Comparison of ENCODE assay signal across 28 cellular contexts in genomic region chr1:2966940-2967725, GRCh38. TPM values are rescaled to one million over a fixed set of nuclear protein-coding genes. Genes with fewer than 3 reads are reported as not detected.
DNase-seq lines count a peak whose midpoint lies in the region; ATAC-seq, FAIRE-seq and TF ChIP-seq lines count a peak whose summit lies in the region.
"Had no signal": no experiment of that assay in that cellular context is flagged by ENCODE, and none has a peak within 500 bp of the region (broad histone marks: within the 10 kb centered on the region; RNA-seq: fewer than 3 reads in every experiment).

No MANE protein-coding gene starts in this region.

- H3K27ac ChIP-seq in pancreas: peak overlapping the region; percentile 41 to 70 (median 42)
- no peak overlapping the region for H3K27ac ChIP-seq in upper lobe of right lung
- H3K27ac ChIP-seq: BLaER1, Peyer's patch, upper lobe of left lung had no signal

- H3K4me1 ChIP-seq in pancreas: peaks cover 0 to 7% (median 7%) of the 10 kb centered on the region in 3 donors
- no peaks in the 10 kb centered on the region for H3K4me1 ChIP-seq in upper lobe of right lung
- H3K4me1 ChIP-seq: Peyer's patch, upper lobe of left lung had no signal

- H3K36me3 ChIP-seq in pancreas: no peaks in the 10 kb centered on the region
- no peaks in the 10 kb centered on the region for H3K36me3 ChIP-seq in upper lobe of right lung
- H3K36me3 ChIP-seq: BLaER1, Peyer's patch, upper lobe of left lung had no signal

- 64 to 69% methylated on average over 26 to 27 of the region's 27 CpGs for WGBS in pancreas, 2 donors

- no peaks in the 10 kb centered on the region for H3K9me3 Mint-ChIP-seq in natural killer cell treated with Interleukin-12 subunit alpha and Interleukin-12 subunit beta and Interleukin-15 and Interleukin-18, amount 100 ng/mL, for 72 hours
- no peaks in the 10 kb centered on the region for H3K9me3 Mint-ChIP-seq in natural killer cell
- H3K9me3 Mint-ChIP-seq: activated B cell treated with CpG ODN at 0.5 μM for 24 hours; activated naive CD4-positive, alpha-beta T cell treated with anti-CD3 and anti-CD28 coated beads, Interleukin-2, amount 50 U/mL, for 24 hours had no signal

- ATAC-seq in natural killer cell treated with Interleukin-12 subunit alpha and Interleukin-12 subunit beta and Interleukin-15 and Interleukin-18, amount 100 ng/mL, for 72 hours: no peak
- no peak for ATAC-seq in natural killer cell
- ATAC-seq in pancreas: peak; percentile 17 to 69 (median 53)
- ATAC-seq in upper lobe of right lung: no peak
- no peak for ATAC-seq in GM19395 (IDR thresholded peaks at IDR 0.05; ENCODE audit: unreplicated experiment)

- H3K4me3 ChIP-seq in pancreas (no peak overlapping the region), upper lobe of right lung (no peak overlapping the region)
- H3K4me3 ChIP-seq: BLaER1, Peyer's patch, upper lobe of left lung had no signal

- H3K27me3 ChIP-seq in pancreas (no peaks in the 10 kb centered on the region), upper lobe of right lung (peaks cover 9% of the 10 kb centered on the region)
- H3K27me3 ChIP-seq: Peyer's patch had no signal

- no peak for FAIRE-seq in pancreas (lab: Jason Lieb, UNC)
- FAIRE-seq: H54 had no signal

- TF ChIP-seq CTCF in natural killer cell (IDR thresholded peaks at IDR 0.05) (no peak), pancreas (IDR thresholded peaks at IDR 0.05) (no peak), upper lobe of right lung (IDR thresholded peaks at IDR 0.05) (no peak)

- no peak overlapping the region for H3K4me3 Mint-ChIP-seq in natural killer cell treated with Interleukin-12 subunit alpha and Interleukin-12 subunit beta and Interleukin-15 and Interleukin-18, amount 100 ng/mL, for 72 hours
- no peak overlapping the region for H3K4me3 Mint-ChIP-seq in natural killer cell
- H3K4me3 Mint-ChIP-seq: activated B cell treated with CpG ODN at 0.5 μM for 24 hours; activated naive CD4-positive, alpha-beta T cell treated with anti-CD3 and anti-CD28 coated beads, Interleukin-2, amount 50 U/mL, for 24 hours had no signal

- H3K36me3 Mint-ChIP-seq in natural killer cell treated with Interleukin-12 subunit alpha and Interleukin-12 subunit beta and Interleukin-15 and Interleukin-18, amount 100 ng/mL, for 72 hours: no peaks in the 10 kb centered on the region
- H3K36me3 Mint-ChIP-seq in natural killer cell: no peaks in the 10 kb centered on the region
- H3K36me3 Mint-ChIP-seq: activated naive CD4-positive, alpha-beta T cell treated with anti-CD3 and anti-CD28 coated beads, Interleukin-2, amount 50 U/mL, for 24 hours had no signal

- peak; percentile 56 for DNase-seq in natural killer cell treated with Interleukin-12 subunit alpha and Interleukin-12 subunit beta and Interleukin-15 and Interleukin-18, amount 100 ng/mL, for 72 hours (ENCODE audit: low spot score)
- DNase-seq in natural killer cell (no peak), hypothalamus (lab: John Stamatoyannopoulos, UW) (peak in 37 of 51 donors; percentile 15 to 86 (median 62)), pancreas (peak in 4 of 6 donors; percentile 32 to 71 (median 46)), upper lobe of right lung (peak; percentile 60), NCI-H1694 treated with DMSO at 0.1 percent for 48 hours (lab: John Stamatoyannopoulos, UW) (no peak)
- no peak for DNase-seq in stimulated activated CD4-positive, alpha-beta T cell treated with anti-CD3 and anti-CD28 coated beads, Interleukin-12 subunit alpha, Interleukin-12 subunit beta, amount 100 ng/mL, for 4 hours
- DNase-seq: activated B cell treated with CpG ODN at 0.5 μM for 24 hours; DMS53; GDM1; IMR-90; mammary epithelial cell; NCI-H187 treated with DMSO at 0.1 percent for 48 hours; NCI-H69; retina; stimulated activated CD4-positive, alpha-beta T cell treated with anti-CD3 and anti-CD28 coated beads, Interleukin-2, amount 100 ng/mL, for 48 hours; T-helper 1 cell had no signal

- intact Hi-C loops in natural killer cell (cut with micrococcal nuclease) (no loop called here), pancreas (cut with DNase I) (no loop called here), upper lobe of right lung (cut with DNase I) (no loop called here)

- no peak overlapping the region for H3K27ac Mint-ChIP-seq in natural killer cell treated with Interleukin-12 subunit alpha and Interleukin-12 subunit beta and Interleukin-15 and Interleukin-18, amount 100 ng/mL, for 72 hours
- H3K27ac Mint-ChIP-seq in natural killer cell: no peak overlapping the region
- H3K27ac Mint-ChIP-seq: activated B cell treated with CpG ODN at 0.5 μM for 24 hours; activated naive CD4-positive, alpha-beta T cell treated with anti-CD3 and anti-CD28 coated beads, Interleukin-2, amount 50 U/mL, for 24 hours had no signal

- no peaks in the 10 kb centered on the region for H3K9me3 ChIP-seq in pancreas
- no peaks in the 10 kb centered on the region for H3K9me3 ChIP-seq in upper lobe of right lung
- H3K9me3 ChIP-seq: BLaER1, Peyer's patch, upper lobe of left lung had no signal

- H3K4me1 Mint-ChIP-seq in natural killer cell treated with Interleukin-12 subunit alpha and Interleukin-12 subunit beta and Interleukin-15 and Interleukin-18, amount 100 ng/mL, for 72 hours (ENCODE audit: low read depth in 2 of 2): peaks cover 0 to 5% of the 10 kb centered on the region in 2 donors
- H3K4me1 Mint-ChIP-seq in natural killer cell: peaks cover 0 to 7% of the 10 kb centered on the region in 2 donors
- H3K4me1 Mint-ChIP-seq: activated B cell treated with CpG ODN at 0.5 μM for 24 hours; activated naive CD4-positive, alpha-beta T cell treated with anti-CD3 and anti-CD28 coated beads, Interleukin-2, amount 50 U/mL, for 24 hours had no signal

- H3K27me3 Mint-ChIP-seq in natural killer cell treated with Interleukin-12 subunit alpha and Interleukin-12 subunit beta and Interleukin-15 and Interleukin-18, amount 100 ng/mL, for 72 hours: no peaks in the 10 kb centered on the region
- H3K27me3 Mint-ChIP-seq in natural killer cell (ENCODE audit: low read depth in 2 of 2): no peaks in the 10 kb centered on the region
- H3K27me3 Mint-ChIP-seq: activated B cell treated with CpG ODN at 0.5 μM for 24 hours; activated naive CD4-positive, alpha-beta T cell treated with anti-CD3 and anti-CD28 coated beads, Interleukin-2, amount 50 U/mL, for 24 hours had no signal

RNA-seq across cellular contexts. Expression of gene ACTRT2, which starts 54.1 kb away (rescaled TPM):
- total RNA-seq in natural killer cell treated with Interleukin-12 subunit alpha and Interleukin-12 subunit beta and Interleukin-15 and Interleukin-18, amount 100 ng/mL, for 72 hours: not detected
- not detected for total RNA-seq in natural killer cell
- not detected for total RNA-seq in pancreas
- polyA plus RNA-seq in pancreas: not detected
- not detected for total RNA-seq in upper lobe of right lung
- total RNA-seq: activated B cell treated with CpG ODN at 0.5 μM for 24 hours, aorta, cardiac septum, dermis microvascular lymphatic vessel endothelial cell, IMR-90, kidney epithelial cell, mammary epithelial cell, Peyer's patch, SK-MEL-5, upper lobe of left lung had no signal
- polyA plus RNA-seq: aorta, IMR-90, mammary epithelial cell had no signal

Comparison
In these comparisons a context has a peak if more than half of its experiments do, and no peak if none do; other contexts are left out.
1. DNase-seq: peak in natural killer cell treated with Interleukin-12 subunit alpha and Interleukin-12 subunit beta and Interleukin-15 and Interleukin-18, amount 100 ng/mL, for 72 hours (single experiment), hypothalamus (37 of 51), pancreas (4 of 6) and upper lobe of right lung (single experiment); none in natural killer cell (single experiment), stimulated activated CD4-positive, alpha-beta T cell treated with anti-CD3 and anti-CD28 coated beads, Interleukin-12 subunit alpha, Interleukin-12 subunit beta, amount 100 ng/mL, for 4 hours (single experiment) and NCI-H1694 treated with DMSO at 0.1 percent for 48 hours (single experiment).
2. ATAC-seq: peak in pancreas (4 of 4); none in natural killer cell treated with Interleukin-12 subunit alpha and Interleukin-12 subunit beta and Interleukin-15 and Interleukin-18, amount 100 ng/mL, for 72 hours (0 of 2), natural killer cell (0 of 3), upper lobe of right lung (single experiment) and GM19395 (single experiment).